Comparison of ENCODE assay signal across 12 cellular contexts in genomic region chr4:53943345-53944085, GRCh38.
DNase-seq lines count a peak whose midpoint lies in the region; ATAC-seq lines count a peak whose summit lies in the region.
"Had no signal": no experiment of that assay in that cellular context is flagged by ENCODE, and none has a peak within 500 bp of the region (broad histone marks: within the 10 kb centered on the region; RNA-seq: fewer than 3 reads in every experiment).

No MANE protein-coding gene starts in this region.

- ATAC-seq in HG03432 (IDR thresholded peaks at IDR 0.05; ENCODE audit: unreplicated experiment) (no peak), HG03571 (IDR thresholded peaks at IDR 0.05; ENCODE audit: unreplicated experiment) (no peak), HG03439 (IDR thresholded peaks at IDR 0.05; ENCODE audit: unreplicated experiment) (no peak)
- ATAC-seq: effector memory CD8-positive, alpha-beta T cell; left lobe of liver; stimulated activated memory B cell treated with anti-CD40 and anti-IgM and Interleukin-4, amounts not matched to agents 10 μg/mL and 1 μg/mL and 100 μg/mL, for 72 hours had no signal

- peak; percentile 89 for DNase-seq in EH (ENCODE audit: low read depth)
- peak in 2 of 3 experiments; percentile 53 to 90 for DNase-seq in NCI-H1417 (lab: John Stamatoyannopoulos, UW)
- DNase-seq in astrocyte of the hippocampus (ENCODE audit: low read depth, low spot score), result peak; percentile 71
- DNase-seq in kidney tubule cell (ENCODE audit: low spot score), result peak; percentile 97
- DNase-seq in NAMALWA (ENCODE audit: low spot score), result no peak
- DNase-seq: effector memory CD8-positive, alpha-beta T cell; sigmoid colon had no signal
